30 cellular contexts compared by ENCODE assay signal in the genomic region with DNA sequence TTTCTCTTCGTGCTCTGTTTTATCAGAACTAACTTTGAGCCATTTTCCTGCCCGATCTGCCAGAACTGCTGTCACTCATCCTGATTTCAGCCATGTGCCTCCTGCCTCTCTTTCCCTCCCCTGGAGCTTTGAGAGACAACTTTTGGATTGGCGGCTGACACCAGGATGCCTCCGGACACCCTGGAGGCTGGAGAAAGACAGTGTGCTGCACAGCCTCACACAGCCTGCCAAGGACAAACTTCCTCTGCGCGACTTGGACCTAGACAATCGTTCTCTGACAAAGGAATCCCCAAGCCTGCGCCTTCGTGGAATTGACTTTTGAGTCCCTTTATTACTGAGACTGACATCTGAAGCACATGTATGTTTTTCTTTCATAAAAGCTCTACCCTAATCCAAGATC. TPM values are rescaled to one million over a fixed set of nuclear protein-coding genes. Genes with fewer than 3 reads are reported as not detected.
A peak's percentile ranks its signal among the peaks of the same experiment; 100 is the strongest.
DNase-seq lines count a peak whose midpoint lies in the region; ATAC-seq and TF ChIP-seq lines count a peak whose summit lies in the region.
"Had no signal": no experiment of that assay in that cellular context is flagged by ENCODE, and none has a peak within 500 bp of the region (broad histone marks: within the 10 kb centered on the region; RNA-seq: fewer than 3 reads in every experiment).

No MANE protein-coding gene starts in this region.

- H3K36me3 Mint-ChIP-seq in endodermal cell (ENCODE audit: low read depth): no peaks in the 10 kb centered on the region
- H3K36me3 Mint-ChIP-seq in naive thymus-derived CD4-positive, alpha-beta T cell: no peaks in the 10 kb centered on the region
- H3K36me3 Mint-ChIP-seq: activated naive CD4-positive, alpha-beta T cell treated with anti-CD3 and anti-CD28 coated beads, Interleukin-2, amount 50 U/mL, for 72 hours; CD8-positive, alpha-beta T cell had no signal

- H4K5ac ChIP-seq in mesendoderm (ENCODE audit: low read length): no peak overlapping the region

- no peak overlapping the region for H3K27ac Mint-ChIP-seq in endodermal cell
- no peak overlapping the region for H3K27ac Mint-ChIP-seq in naive thymus-derived CD4-positive, alpha-beta T cell
- H3K27ac Mint-ChIP-seq: activated CD4-positive, alpha-beta T cell treated with anti-CD3 and anti-CD28 coated beads for 36 hours; activated CD8-positive, alpha-beta T cell treated with anti-CD3 and anti-CD28 coated beads, Interleukin-2, amount 10 ng/mL, durations not matched to agents 7 days and 5 days; activated naive CD4-positive, alpha-beta T cell treated with anti-CD3 and anti-CD28 coated beads, Interleukin-2, amount 50 U/mL, for 72 hours; CD8-positive, alpha-beta T cell; nephron progenitor cell; T-helper 2 cell treated with Interferon-gamma antibody and Interleukin-4, amounts not matched to agents 5 μg/mL and 100 μg/mL, for 36 hours had no signal

- POLR2A ChIA-PET in naive thymus-derived CD4-positive, alpha-beta T cell (lab: Charles Lee): no interaction called here

- peak overlapping the region; percentile 14 for H2AK5ac ChIP-seq in mesendoderm (ENCODE audit: low read length)

- no peak overlapping the region for H3K9ac ChIP-seq in endodermal cell (ENCODE audit: extremely low read depth, low read length, poor library complexity, severe bottlenecking)
- H3K9ac ChIP-seq in mesendoderm (ENCODE audit: low read length): peak overlapping the region; percentile 15

- H3K23ac ChIP-seq in mesendoderm (ENCODE audit: low read length): no peak overlapping the region

- no peak overlapping the region for H3K4me2 ChIP-seq in mesendoderm (ENCODE audit: low read length)

- ATAC-seq in heart right ventricle: peak in 6 of 8 donors; percentile 53 to 87 (median 72)
- ATAC-seq in thoracic aorta (ENCODE audit: insufficient number of reproducible peaks, low FRiP score, low read depth): no peak
- no peak for ATAC-seq in naive thymus-derived CD4-positive, alpha-beta T cell
- no peak for ATAC-seq in GM19452 (IDR thresholded peaks at IDR 0.05; ENCODE audit: unreplicated experiment)
- ATAC-seq: activated CD4-positive, alpha-beta T cell treated with anti-CD3 and anti-CD28 coated beads for 36 hours; activated CD8-positive, alpha-beta T cell treated with anti-CD3 and anti-CD28 coated beads, Interleukin-2, amount 10 ng/mL, durations not matched to agents 7 days and 5 days; activated naive CD4-positive, alpha-beta T cell treated with anti-CD3 and anti-CD28 coated beads, Interleukin-2, amount 50 U/mL, for 72 hours; CD8-positive, alpha-beta T cell; esophagus mucosa; SK-N-SH treated with all-trans-retinoic acid at 6 μM for 48 hours; stimulated activated naive CD8-positive, alpha-beta T cell treated with anti-CD3 and anti-CD28 coated beads, Interleukin-15, Interleukin-2, amounts not matched to agents 100 U/mL and 50 U/mL, for 24 hours had no signal

- H3K56ac ChIP-seq in mesendoderm (ENCODE audit: low read length): peak overlapping the region; percentile 65

- WGBS in heart right ventricle, 2 donors: 15 to 18% methylated on average over 9 of the region's 9 CpGs
- 50 to 67% methylated on average over 9 of the region's 9 CpGs for WGBS in endodermal cell (ENCODE audit: insufficient coverage in 1 of 2, insufficient read length in 1 of 2), 2 experiments
- WGBS in mesendoderm (ENCODE audit: extremely low coverage, insufficient coverage, low lambda C conversion rate): no CpG with 5 or more reads among the region's 9 CpGs

- H3K9me3 Mint-ChIP-seq in endodermal cell: peaks cover 6% of the 10 kb centered on the region
- peaks cover 0 to 5% (median 0%) of the 10 kb centered on the region in 11 donors for H3K9me3 Mint-ChIP-seq in naive thymus-derived CD4-positive, alpha-beta T cell
- H3K9me3 Mint-ChIP-seq: CD8-positive, alpha-beta T cell; nephron progenitor cell; T-helper 2 cell treated with Interferon-gamma antibody and Interleukin-4, amounts not matched to agents 5 μg/mL and 100 μg/mL, for 36 hours had no signal

- no peak overlapping the region for H3K4me3 Mint-ChIP-seq in endodermal cell
- H3K4me3 Mint-ChIP-seq in naive thymus-derived CD4-positive, alpha-beta T cell: no peak overlapping the region
- H3K4me3 Mint-ChIP-seq: activated CD4-positive, alpha-beta T cell treated with anti-CD3 and anti-CD28 coated beads for 36 hours; activated CD8-positive, alpha-beta T cell treated with anti-CD3 and anti-CD28 coated beads, Interleukin-2, amount 10 ng/mL, durations not matched to agents 7 days and 5 days; CD8-positive, alpha-beta T cell; nephron progenitor cell; T-helper 2 cell treated with Interferon-gamma antibody and Interleukin-4, amounts not matched to agents 5 μg/mL and 100 μg/mL, for 36 hours had no signal

- no peak overlapping the region for H3K4ac ChIP-seq in mesendoderm (ENCODE audit: low read depth, low read length)

- H4K8ac ChIP-seq in mesendoderm (ENCODE audit: low read depth, low read length): no peak overlapping the region

- H2BK5ac ChIP-seq in mesendoderm (ENCODE audit: low read length): peak overlapping the region; percentile 13

- no peaks in the 10 kb centered on the region for H3K79me1 ChIP-seq in mesendoderm (ENCODE audit: low read length)

- H2BK15ac ChIP-seq in mesendoderm (replicated peaks; ENCODE audit: low read depth): no peak overlapping the region

- no peaks in the 10 kb centered on the region for H3K79me2 ChIP-seq in mesendoderm (ENCODE audit: control insufficient read depth, insufficient read depth, low read length)

- H3K27me3 Mint-ChIP-seq in endodermal cell (ENCODE audit: insufficient read depth): peaks cover 3% of the 10 kb centered on the region
- H3K27me3 Mint-ChIP-seq in naive thymus-derived CD4-positive, alpha-beta T cell: peaks cover 0 to 8% (median 2%) of the 10 kb centered on the region in 5 donors
- H3K27me3 Mint-ChIP-seq: activated CD4-positive, alpha-beta T cell treated with anti-CD3 and anti-CD28 coated beads for 36 hours had no signal

- intact Hi-C loops in heart right ventricle (cut with DNase I): no loop called here
- intact Hi-C loops in naive thymus-derived CD4-positive, alpha-beta T cell (cut with micrococcal nuclease): no loop called here

- H3K9me3 ChIP-seq in heart right ventricle (no peaks in the 10 kb centered on the region), right atrium auricular region (no peaks in the 10 kb centered on the region), endodermal cell (ENCODE audit: control insufficient read depth, low read length) (no peaks in the 10 kb centered on the region), thoracic aorta (no peaks in the 10 kb centered on the region)
- H3K9me3 ChIP-seq in naive thymus-derived CD4-positive, alpha-beta T cell (ENCODE audit: control insufficient read depth in 2 of 3, low read length in 3 of 3): no peaks in the 10 kb centered on the region
- H3K9me3 ChIP-seq: sigmoid colon, thyroid gland had no signal

- no peaks in the 10 kb centered on the region for H3K36me3 ChIP-seq in heart right ventricle
- H3K36me3 ChIP-seq in right atrium auricular region: no peaks in the 10 kb centered on the region
- H3K36me3 ChIP-seq in endodermal cell (ENCODE audit: control insufficient read depth, insufficient read depth, low read length): no peaks in the 10 kb centered on the region
- no peaks in the 10 kb centered on the region for H3K36me3 ChIP-seq in mesendoderm (ENCODE audit: control insufficient read depth, insufficient read depth, low read length)
- H3K36me3 ChIP-seq in thoracic aorta: no peaks in the 10 kb centered on the region
- H3K36me3 ChIP-seq in naive thymus-derived CD4-positive, alpha-beta T cell (ENCODE audit: control insufficient read depth in 2 of 3, insufficient read depth in 3 of 3, low read length in 3 of 3): no peaks in the 10 kb centered on the region
- H3K36me3 ChIP-seq: sigmoid colon, thyroid gland had no signal

- TF ChIP-seq CTCF in heart right ventricle (IDR thresholded peaks at IDR 0.05) (no peak), right atrium auricular region (IDR thresholded peaks at IDR 0.05) (no peak), endodermal cell (conservative IDR thresholded peaks at IDR 0.05) (no peak), thoracic aorta (IDR thresholded peaks at IDR 0.05) (no peak)

- peaks cover 0 to 3% (median 0%) of the 10 kb centered on the region in 7 donors for H3K27me3 ChIP-seq in heart right ventricle
- H3K27me3 ChIP-seq in right atrium auricular region: no peaks in the 10 kb centered on the region
- no peaks in the 10 kb centered on the region for H3K27me3 ChIP-seq in endodermal cell (ENCODE audit: control insufficient read depth, insufficient read depth, low read length, poor library complexity, severe bottlenecking)
- H3K27me3 ChIP-seq in mesendoderm (ENCODE audit: insufficient read depth, low read length, poor library complexity): no peaks in the 10 kb centered on the region
- H3K27me3 ChIP-seq in thoracic aorta (replicated peaks; ENCODE audit: insufficient read depth): no peaks in the 10 kb centered on the region
- H3K27me3 ChIP-seq in naive thymus-derived CD4-positive, alpha-beta T cell (ENCODE audit: control insufficient read depth in 2 of 2, insufficient read depth in 2 of 2, low read length in 2 of 2): no peaks in the 10 kb centered on the region
- H3K27me3 ChIP-seq: sigmoid colon, thyroid gland had no signal

- CTCF ChIA-PET in naive thymus-derived CD4-positive, alpha-beta T cell (lab: Charles Lee): no interaction called here

- DNase-seq in heart right ventricle (peak; percentile 17 to 31), right atrium auricular region (ENCODE audit: low spot score) (no peak), endodermal cell (no peak), mesendoderm (no peak), thoracic aorta (ENCODE audit: low spot score) (no peak), SKM-1 treated with dmso at 0.1 percent for 144 hours (lab: John Stamatoyannopoulos, UW; ENCODE audit: unreplicated experiment) (no peak)
- no peak for DNase-seq in naive thymus-derived CD4-positive, alpha-beta T cell
- DNase-seq: activated CD4-positive, alpha-beta T cell treated with anti-CD3 and anti-CD28 coated beads for 36 hours; activated CD8-positive, alpha-beta T cell treated with anti-CD3 and anti-CD28 coated beads, Interleukin-2, amount 10 ng/mL, durations not matched to agents 7 days and 5 days; activated T-cell treated with anti-CD3 and anti-CD28 coated beads for 4 hours; AML-193; anterior cingulate cortex; CD8-positive, alpha-beta T cell; foreskin melanocyte; hypothalamus; Karpas-422; MV-4-11; NCI-H146; NCI-H446 treated with DMSO at 0.1 percent for 48 hours; nephron progenitor cell; sigmoid colon; stimulated activated naive CD8-positive, alpha-beta T cell treated with anti-CD3 and anti-CD28 coated beads, Interleukin-15, Interleukin-2, amounts not matched to agents 100 U/mL and 50 U/mL, for 24 hours; thyroid gland had no signal

- H3K4me3 ChIP-seq in heart right ventricle (peak overlapping the region in 4 of 10 donors; percentile 24 to 32 (median 30)), right atrium auricular region (peak overlapping the region in 1 of 2 donors; percentile 18), endodermal cell (ENCODE audit: low read length) (no peak overlapping the region), mesendoderm (ENCODE audit: low read length) (no peak overlapping the region), thoracic aorta (peak overlapping the region; percentile 25)
- H3K4me3 ChIP-seq in naive thymus-derived CD4-positive, alpha-beta T cell (ENCODE audit: low read length): no peak overlapping the region
- H3K4me3 ChIP-seq: sigmoid colon, thyroid gland had no signal

- peaks cover 9% of the 10 kb centered on the region for H3K4me1 Mint-ChIP-seq in endodermal cell
- H3K4me1 Mint-ChIP-seq in naive thymus-derived CD4-positive, alpha-beta T cell: no peaks in the 10 kb centered on the region
- H3K4me1 Mint-ChIP-seq: activated CD4-positive, alpha-beta T cell treated with anti-CD3 and anti-CD28 coated beads for 36 hours had no signal

- peak overlapping the region; percentile 1 for H3K18ac ChIP-seq in mesendoderm (ENCODE audit: low read length)

- H2BK120ac ChIP-seq in mesendoderm (ENCODE audit: low read depth, low read length): no peak overlapping the region

- H3K4me1 ChIP-seq in heart right ventricle: peaks cover 0 to 14% (median 8%) of the 10 kb centered on the region in 9 donors
- H3K4me1 ChIP-seq in right atrium auricular region: peaks cover 0 to 6% of the 10 kb centered on the region in 2 donors
- no peaks in the 10 kb centered on the region for H3K4me1 ChIP-seq in endodermal cell (ENCODE audit: control insufficient read depth, insufficient read depth, low read length)
- peaks cover 10% of the 10 kb centered on the region for H3K4me1 ChIP-seq in mesendoderm (ENCODE audit: control insufficient read depth, low read depth, low read length)
- H3K4me1 ChIP-seq in thoracic aorta (ENCODE audit: control insufficient read depth in 1 of 2, low read depth in 2 of 2): no peaks in the 10 kb centered on the region
- no peaks in the 10 kb centered on the region for H3K4me1 ChIP-seq in naive thymus-derived CD4-positive, alpha-beta T cell (ENCODE audit: control insufficient read depth in 2 of 2, insufficient read depth in 2 of 2, low read length in 2 of 2)
- H3K4me1 ChIP-seq: thyroid gland had no signal

- H3K27ac ChIP-seq in heart right ventricle: peak overlapping the region in 1 of 10 donors; percentile 30
- H3K27ac ChIP-seq in right atrium auricular region: no peak overlapping the region
- H3K27ac ChIP-seq in endodermal cell (ENCODE audit: low read depth, low read length): peak overlapping the region; percentile 36
- no peak overlapping the region for H3K27ac ChIP-seq in mesendoderm (ENCODE audit: low read depth, low read length)
- no peak overlapping the region for H3K27ac ChIP-seq in thoracic aorta
- H3K27ac ChIP-seq in naive thymus-derived CD4-positive, alpha-beta T cell (ENCODE audit: low read depth, low read length): no peak overlapping the region
- H3K27ac ChIP-seq: sigmoid colon, thyroid gland had no signal

RNA-seq across cellular contexts. Expression of a gene that starts 10.8 kb away (rescaled TPM):
- total RNA-seq in heart right ventricle: 10 to 100 TPM; 14.5 to 43.3 (median 23.5) TPM
- polyA plus RNA-seq in heart right ventricle: 10 to 100 TPM; 21.3 to 30.4 TPM
- 10 to 100 TPM; 35.2 to 64.4 TPM for total RNA-seq in right atrium auricular region
- total RNA-seq in endodermal cell: 10 to 100 TPM; 11.4 to 14.5 TPM
- polyA plus RNA-seq in endodermal cell (2013, experiment 1 of 2): 25.9 TPM
- polyA plus RNA-seq in endodermal cell (2013, experiment 2 of 2): 26.5 TPM
- 73.5 TPM for polyA plus RNA-seq in mesendoderm (2013, experiment 1 of 2)
- polyA plus RNA-seq in mesendoderm (2013, experiment 2 of 2): 73.8 TPM
- total RNA-seq in thoracic aorta: 10 to 100 TPM; 31.0 to 34.1 TPM
- total RNA-seq in naive thymus-derived CD4-positive, alpha-beta T cell: 1 to 10 TPM in 1 of 5 experiments, under 1 TPM in 1, not detected in 3; 0.29 to 1.5 TPM
- not detected for polyA plus RNA-seq in naive thymus-derived CD4-positive, alpha-beta T cell
- total RNA-seq: A172; activated CD8-positive, alpha-beta T cell treated with anti-CD3 and anti-CD28 coated beads, Interleukin-2, amount 10 ng/mL, durations not matched to agents 7 days and 5 days; activated naive CD4-positive, alpha-beta T cell treated with anti-CD3 and anti-CD28 coated beads, Interleukin-2, amount 50 U/mL, for 72 hours; CD8-positive, alpha-beta T cell; OCI-LY7 had no signal

Comparison
In these comparisons a context has a peak if more than half of its experiments do, and no peak if none do; other contexts are left out.
1. DNase-seq: peak in heart right ventricle (2 of 2); none in right atrium auricular region (single experiment), endodermal cell (single experiment), mesendoderm (single experiment), thoracic aorta (single experiment), SKM-1 treated with dmso at 0.1 percent for 144 hours (single experiment) and naive thymus-derived CD4-positive, alpha-beta T cell (0 of 9).
2. ATAC-seq: peak in heart right ventricle (6 of 8); none in thoracic aorta (single experiment), naive thymus-derived CD4-positive, alpha-beta T cell (single experiment) and GM19452 (single experiment).
3. RNA of a gene that starts 10.8 kb away (total RNA-seq): 35.2 to 64.4 TPM in right atrium auricular region, 31.0 to 34.1 TPM in thoracic aorta, 14.5 to 43.3 TPM in heart right ventricle and 11.4 to 14.5 TPM in endodermal cell; 0.29 to 1.5 TPM in naive thymus-derived CD4-positive, alpha-beta T cell; every median in the first group is over 4 times any median in the second.